Comparison of ENCODE assay signal across 19 cellular contexts in the genomic region with DNA sequence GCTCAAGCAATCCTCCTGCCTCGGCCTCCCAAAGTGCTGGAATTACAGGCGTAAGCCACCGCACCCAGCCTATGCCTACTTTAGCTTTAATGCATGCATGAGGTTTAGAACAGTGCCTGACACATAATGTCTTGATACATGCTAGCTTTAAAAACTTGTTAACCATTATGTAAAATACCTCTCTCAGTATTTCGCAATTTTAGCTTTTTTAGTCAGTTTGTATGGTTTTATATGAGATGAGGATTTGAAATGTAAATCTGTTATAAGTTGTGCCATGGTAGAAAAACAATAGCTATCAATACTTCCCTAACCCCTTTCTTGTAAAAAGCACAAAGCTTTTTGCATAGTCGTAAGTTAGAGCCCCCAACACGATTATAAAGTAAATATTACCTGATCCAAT. TPM values are rescaled to one million over a fixed set of nuclear protein-coding genes. Genes with fewer than 3 reads are reported as not detected.
"Had no signal": no experiment of that assay in that cellular context is flagged by ENCODE, and none has a peak within 500 bp of the region (broad histone marks: within the 10 kb centered on the region; RNA-seq: fewer than 3 reads in every experiment).

No MANE protein-coding gene starts in this region.

- H3K4me3 Mint-ChIP-seq: T-cell had no signal

- H3K4me2 ChIP-seq: SK-N-SH had no signal

- ATAC-seq: Panc1, PC-3, T-cell had no signal

- H3K9me3 Mint-ChIP-seq: T-cell had no signal

- H3K9me3 ChIP-seq: SK-N-SH had no signal

- DNase-seq: Karpas-422, KG1, MM.1S, NCI-H1092 treated with DMSO at 0.1 percent for 48 hours, NCI-H187, NCI-H2029, NCI-H2081 treated with DMSO at 0.1 percent for 48 hours, NCI-H2171, NCI-H226, NCI-H446, NCI-H510A, NCI-H774, PC-3, SHP77, SK-N-SH, SW 1271, T-cell had no signal

- H3K9me2 ChIP-seq: SK-N-SH had no signal

- H3K36me3 Mint-ChIP-seq: T-cell had no signal

- H3K9ac ChIP-seq: SK-N-SH had no signal

- H3K27ac ChIP-seq: RWPE1 had no signal

- H3K27ac Mint-ChIP-seq: T-cell had no signal

RNA-seq across cellular contexts. Expression of a gene that starts 4.7 kb away (rescaled TPM):
- total RNA-seq: T-cell had no signal
